Comparison of ENCODE assay signal across 1 cellular context in genomic region chr10:12195281-12195602, GRCh38.
TF ChIP-seq lines count a peak whose summit lies in the region.

No MANE protein-coding gene starts in this region.

TF ChIP-seq in HepG2, 621 proteins besides CTCF, POLR2A, EP300 and RAD21 (continued from another document):
- TF ChIP-seq ZBED4 (CRISPR knock-in tag; IDR thresholded peaks at IDR 0.05; ENCODE audit: borderline replicate concordance) (no peak), ZNF350 (CRISPR knock-in tag; IDR thresholded peaks at IDR 0.05; ENCODE audit: borderline replicate concordance, low read depth) (no peak), HMGXB3 (CRISPR knock-in tag; IDR thresholded peaks at IDR 0.05; ENCODE audit: borderline replicate concordance) (no peak), HOXA5 (CRISPR knock-in tag; IDR thresholded peaks at IDR 0.05) (no peak), GATA4 (IDR thresholded peaks at IDR 0.05; ENCODE audit: borderline replicate concordance, low read depth) (no peak), SRSF1 (optimal IDR thresholded peaks at IDR 0.05; ENCODE audit: low read depth, low read length) (no peak), ZNF850 (CRISPR knock-in tag; conservative IDR thresholded peaks at IDR 0.05) (no peak), PLSCR1 (CRISPR knock-in tag; IDR thresholded peaks at IDR 0.05; ENCODE audit: borderline replicate concordance) (no peak), CEBPB (IDR thresholded peaks at IDR 0.05; ENCODE audit: borderline replicate concordance, low read depth, low read length) (no peak)
- TF ChIP-seq, protein P1, sequence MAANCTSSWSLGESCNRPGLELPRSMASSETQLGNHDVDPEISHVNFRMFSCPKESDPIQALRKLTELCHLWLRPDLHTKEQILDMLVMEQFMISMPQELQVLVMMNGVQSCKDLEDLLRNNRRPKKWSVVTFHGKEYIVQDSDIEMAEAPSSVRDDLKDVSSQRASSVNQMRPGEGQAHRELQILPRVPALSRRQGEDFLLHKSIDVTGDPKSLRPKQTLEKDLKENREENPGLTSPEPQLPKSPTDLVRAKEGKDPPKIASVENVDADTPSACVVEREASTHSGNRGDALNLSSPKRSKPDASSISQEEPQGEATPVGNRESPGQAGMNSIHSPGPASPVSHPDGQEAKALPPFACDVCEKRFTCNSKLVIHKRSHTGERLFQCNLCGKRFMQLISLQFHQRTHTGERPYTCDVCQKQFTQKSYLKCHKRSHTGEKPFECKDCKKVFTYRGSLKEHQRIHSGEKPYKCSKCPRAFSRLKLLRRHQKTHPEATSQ (CRISPR knock-in tag; IDR thresholded peaks at IDR 0.05; ENCODE audit: borderline replicate concordance) = 0 out of 2 replicates have a peak, but pooled peaks have one; percentile 4
- TF ChIP-seq, protein P2, sequence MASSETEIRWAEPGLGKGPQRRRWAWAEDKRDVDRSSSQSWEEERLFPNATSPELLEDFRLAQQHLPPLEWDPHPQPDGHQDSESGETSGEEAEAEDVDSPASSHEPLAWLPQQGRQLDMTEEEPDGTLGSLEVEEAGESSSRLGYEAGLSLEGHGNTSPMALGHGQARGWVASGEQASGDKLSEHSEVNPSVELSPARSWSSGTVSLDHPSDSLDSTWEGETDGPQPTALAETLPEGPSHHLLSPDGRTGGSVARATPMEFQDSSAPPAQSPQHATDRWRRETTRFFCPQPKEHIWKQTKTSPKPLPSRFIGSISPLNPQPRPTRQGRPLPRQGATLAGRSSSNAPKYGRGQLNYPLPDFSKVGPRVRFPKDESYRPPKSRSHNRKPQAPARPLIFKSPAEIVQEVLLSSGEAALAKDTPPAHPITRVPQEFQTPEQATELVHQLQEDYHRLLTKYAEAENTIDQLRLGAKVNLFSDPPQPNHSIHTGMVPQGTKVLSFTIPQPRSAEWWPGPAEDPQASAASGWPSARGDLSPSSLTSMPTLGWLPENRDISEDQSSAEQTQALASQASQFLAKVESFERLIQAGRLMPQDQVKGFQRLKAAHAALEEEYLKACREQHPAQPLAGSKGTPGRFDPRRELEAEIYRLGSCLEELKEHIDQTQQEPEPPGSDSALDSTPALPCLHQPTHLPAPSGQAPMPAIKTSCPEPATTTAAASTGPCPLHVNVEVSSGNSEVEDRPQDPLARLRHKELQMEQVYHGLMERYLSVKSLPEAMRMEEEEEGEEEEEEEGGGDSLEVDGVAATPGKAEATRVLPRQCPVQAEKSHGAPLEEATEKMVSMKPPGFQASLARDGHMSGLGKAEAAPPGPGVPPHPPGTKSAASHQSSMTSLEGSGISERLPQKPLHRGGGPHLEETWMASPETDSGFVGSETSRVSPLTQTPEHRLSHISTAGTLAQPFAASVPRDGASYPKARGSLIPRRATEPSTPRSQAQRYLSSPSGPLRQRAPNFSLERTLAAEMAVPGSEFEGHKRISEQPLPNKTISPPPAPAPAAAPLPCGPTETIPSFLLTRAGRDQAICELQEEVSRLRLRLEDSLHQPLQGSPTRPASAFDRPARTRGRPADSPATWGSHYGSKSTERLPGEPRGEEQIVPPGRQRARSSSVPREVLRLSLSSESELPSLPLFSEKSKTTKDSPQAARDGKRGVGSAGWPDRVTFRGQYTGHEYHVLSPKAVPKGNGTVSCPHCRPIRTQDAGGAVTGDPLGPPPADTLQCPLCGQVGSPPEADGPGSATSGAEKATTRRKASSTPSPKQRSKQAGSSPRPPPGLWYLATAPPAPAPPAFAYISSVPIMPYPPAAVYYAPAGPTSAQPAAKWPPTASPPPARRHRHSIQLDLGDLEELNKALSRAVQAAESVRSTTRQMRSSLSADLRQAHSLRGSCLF (CRISPR knock-in tag; IDR thresholded peaks at IDR 0.05; ENCODE audit: borderline replicate concordance) = no peak
- TF ChIP-seq, protein P3, sequence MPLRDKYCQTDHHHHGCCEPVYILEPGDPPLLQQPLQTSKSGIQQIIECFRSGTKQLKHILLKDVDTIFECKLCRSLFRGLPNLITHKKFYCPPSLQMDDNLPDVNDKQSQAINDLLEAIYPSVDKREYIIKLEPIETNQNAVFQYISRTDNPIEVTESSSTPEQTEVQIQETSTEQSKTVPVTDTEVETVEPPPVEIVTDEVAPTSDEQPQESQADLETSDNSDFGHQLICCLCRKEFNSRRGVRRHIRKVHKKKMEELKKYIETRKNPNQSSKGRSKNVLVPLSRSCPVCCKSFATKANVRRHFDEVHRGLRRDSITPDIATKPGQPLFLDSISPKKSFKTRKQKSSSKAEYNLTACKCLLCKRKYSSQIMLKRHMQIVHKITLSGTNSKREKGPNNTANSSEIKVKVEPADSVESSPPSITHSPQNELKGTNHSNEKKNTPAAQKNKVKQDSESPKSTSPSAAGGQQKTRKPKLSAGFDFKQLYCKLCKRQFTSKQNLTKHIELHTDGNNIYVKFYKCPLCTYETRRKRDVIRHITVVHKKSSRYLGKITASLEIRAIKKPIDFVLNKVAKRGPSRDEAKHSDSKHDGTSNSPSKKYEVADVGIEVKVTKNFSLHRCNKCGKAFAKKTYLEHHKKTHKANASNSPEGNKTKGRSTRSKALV (CRISPR knock-in tag; IDR thresholded peaks at IDR 0.05) = 0 out of 2 replicates have a peak, but pooled peaks have one; percentile 4
- TF ChIP-seq, protein P4, sequence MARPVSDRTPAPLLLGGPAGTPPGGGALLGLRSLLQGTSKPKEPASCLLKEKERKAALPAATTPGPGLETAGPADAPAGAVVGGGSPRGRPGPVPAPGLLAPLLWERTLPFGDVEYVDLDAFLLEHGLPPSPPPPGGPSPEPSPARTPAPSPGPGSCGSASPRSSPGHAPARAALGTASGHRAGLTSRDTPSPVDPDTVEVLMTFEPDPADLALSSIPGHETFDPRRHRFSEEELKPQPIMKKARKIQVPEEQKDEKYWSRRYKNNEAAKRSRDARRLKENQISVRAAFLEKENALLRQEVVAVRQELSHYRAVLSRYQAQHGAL (CRISPR knock-in tag; IDR thresholded peaks at IDR 0.05; ENCODE audit: not compliant biosample characterization) = no peak
